Comparison of ENCODE assay signal across 21 cellular contexts in the genomic region with DNA sequence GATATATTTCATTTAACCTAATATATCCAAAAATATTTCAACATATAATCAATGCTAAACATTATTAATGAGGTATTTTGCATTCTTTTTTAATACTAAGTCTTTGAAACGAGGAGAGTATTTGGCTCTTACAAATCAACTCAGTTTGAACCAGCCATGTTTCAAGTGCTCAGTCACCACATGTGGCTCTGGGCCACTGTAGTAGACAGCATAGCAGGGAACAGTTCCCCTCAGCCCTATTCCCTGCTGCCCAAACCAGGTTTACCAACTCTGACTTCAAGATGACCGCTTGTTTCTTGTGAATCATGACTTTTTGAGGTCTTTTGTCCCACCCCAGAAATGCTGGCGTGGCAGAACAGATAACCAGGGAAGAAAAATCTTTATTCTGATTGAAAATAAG.
"Had no signal": no experiment of that assay in that cellular context is flagged by ENCODE, and none has a peak within 500 bp of the region (broad histone marks: within the 10 kb centered on the region; RNA-seq: fewer than 3 reads in every experiment).

No MANE protein-coding gene starts in this region.

- H3K27me3 ChIP-seq: adrenal gland, breast epithelium, Peyer's patch had no signal

- DNase-seq: activated CD4-positive, alpha-beta T cell treated with anti-CD3 and anti-CD28 coated beads, Interleukin-2, amount 10 ng/mL, durations not matched to agents 24 days and 14 days; activated CD4-positive, alpha-beta T cell treated with anti-CD3 and anti-CD28 coated beads, Interleukin-2, amount 50 U/mL, for 48 hours; activated CD4-positive, CD25-positive, alpha-beta regulatory T cell treated with anti-CD3 and anti-CD28 coated beads, Interleukin-2, amount 50 U/mL, for 72 hours; activated naive CD4-positive, alpha-beta T cell treated with anti-CD3 and anti-CD28 coated beads, Interleukin-2, amount 50 U/mL, for 16 hours; activated naive CD8-positive, alpha-beta T cell treated with anti-CD3 and anti-CD28 coated beads, Interleukin-2, amount 10 ng/mL, durations not matched to agents 7 days and 5 days; activated T-cell treated with anti-CD3 and anti-CD28 coated beads for 4 hours; adrenal gland; anterior cingulate cortex; Karpas-422; NCI-H1105 treated with DMSO at 0.1 percent for 48 hours; NCI-H1436 treated with DMSO at 0.1 percent for 48 hours; NCI-H187; NCI-H2081; NCI-H510A treated with DMSO at 0.1 percent for 48 hours; NCI-H69; NK-92 treated with Interleukin-12 subunit alpha and Interleukin-12 subunit beta, amount 100 ng/mL, for 24 hours; SHP77 treated with DMSO at 0.1 percent for 48 hours had no signal

- H3K9me3 ChIP-seq: adrenal gland, breast epithelium, Peyer's patch had no signal

- ATAC-seq: activated T-helper 17 cell treated with anti-CD3 and anti-CD28 coated beads, Interleukin-2, amount 50 U/mL, for 72 hours; K562 had no signal

- H3K4me3 ChIP-seq: adrenal gland, breast epithelium, K562, Peyer's patch had no signal

- H3K27ac ChIP-seq: adrenal gland, breast epithelium, Peyer's patch had no signal
